8 cellular contexts compared by ENCODE assay signal in the genomic region with DNA sequence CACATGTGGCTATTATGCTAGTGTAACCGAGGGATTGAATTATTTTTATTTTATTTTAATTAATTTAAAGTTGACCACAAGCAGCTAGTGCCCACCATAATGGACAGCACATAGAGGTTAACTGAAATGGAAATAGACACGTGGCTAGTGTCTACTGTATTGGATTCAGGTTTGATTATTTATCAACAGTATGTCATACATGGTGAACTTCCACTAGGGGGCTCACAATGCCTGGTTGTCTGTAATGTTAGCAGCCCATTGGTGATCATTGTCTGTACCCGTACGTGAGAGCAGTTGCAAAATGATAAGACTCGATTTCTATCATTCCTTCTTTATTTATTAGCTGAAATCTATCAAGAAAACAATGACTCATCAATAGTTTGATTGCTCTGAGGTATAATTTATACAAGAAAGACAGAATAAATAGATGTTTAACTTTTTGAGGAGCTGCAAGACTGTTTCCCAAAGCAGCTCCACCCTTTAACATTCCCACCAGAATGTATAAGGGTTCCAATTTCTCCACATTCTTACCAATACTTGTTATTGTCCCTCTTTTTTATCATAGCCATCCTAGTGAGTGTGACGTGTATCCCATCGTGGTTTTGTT.
DNase-seq lines count a peak whose midpoint lies in the region; FAIRE-seq and TF ChIP-seq lines count a peak whose summit lies in the region.

No MANE protein-coding gene starts in this region.

- peak; percentile 93 for FAIRE-seq in H54 (lab: Jason Lieb, UNC)
- peak; percentile 62 for FAIRE-seq in astrocyte (lab: Jason Lieb, UNC)
- no peak for FAIRE-seq in small intestine (lab: Jason Lieb, UNC)

- H3K27ac Mint-ChIP-seq in astrocyte (ENCODE audit: unreplicated experiment) = no peak overlapping the region

- no peaks in the 10 kb centered on the region for H4K20me1 ChIP-seq in astrocyte (ENCODE audit: insufficient read depth, low read length)

- peak; percentile 0 to 24 for DNase-seq in activated CD4-positive, alpha-beta T cell treated with anti-CD3 and anti-CD28 coated beads for 24 hours (ENCODE audit: low read depth in 2 of 2)
- no peak for DNase-seq in activated CD4-positive, alpha-beta T cell treated with anti-CD3 and anti-CD28 coated beads for 1 hour
- DNase-seq in H54 (ENCODE audit: insufficient read length, low spot score) = peak; percentile 37
- DNase-seq in M059J (ENCODE audit: low read depth) = peak; percentile 69
- peak; percentile 6 for DNase-seq in SIG-M5 (lab: John Stamatoyannopoulos, UW)
- DNase-seq in astrocyte (ENCODE audit: low read depth) = peak; percentile 52
- peak; percentile 79 for DNase-seq in hepatic stellate cell (ENCODE audit: low spot score)
- peak; percentile 76 for DNase-seq in small intestine

- H3K36me3 Mint-ChIP-seq in astrocyte (ENCODE audit: low read depth, unreplicated experiment) = no peaks in the 10 kb centered on the region

- peak overlapping the region; percentile 24 for H3K4me2 ChIP-seq in astrocyte (ENCODE audit: low read length)

- TF ChIP-seq POLR2A in H54 (IDR thresholded peaks at IDR 0.05; ENCODE audit: low read depth, low read length) = no peak

- H3K27me3 Mint-ChIP-seq in astrocyte (ENCODE audit: low read depth, unreplicated experiment) = peaks cover 10% of the 10 kb centered on the region

- TF ChIP-seq CTCF in astrocyte (IDR thresholded peaks at IDR 0.05; ENCODE audit: insufficient read depth, low read depth, low read length) = peak; percentile 94

- H3K27me3 ChIP-seq in astrocyte (ENCODE audit: insufficient read depth, low read length) (peaks cover 4% of the 10 kb centered on the region), small intestine (ENCODE audit: control insufficient read depth in 2 of 2, insufficient read depth in 2 of 2, low read length in 2 of 2) (no peaks in the 10 kb centered on the region)

- no peak overlapping the region for H3K4me3 Mint-ChIP-seq in astrocyte (ENCODE audit: unreplicated experiment)

- H3K4me1 ChIP-seq in astrocyte (ENCODE audit: insufficient read depth, low read length) (peaks cover 5% of the 10 kb centered on the region), small intestine (ENCODE audit: control insufficient read depth in 2 of 2, insufficient read depth in 1 of 2, low read depth in 1 of 2, low read length in 1 of 2) (no peaks in the 10 kb centered on the region)

- peaks cover 7% of the 10 kb centered on the region for H3K4me1 Mint-ChIP-seq in astrocyte (ENCODE audit: low read depth, unreplicated experiment)

- H3K9me3 ChIP-seq in astrocyte (ENCODE audit: insufficient read depth, low read depth, low read length) (no peaks in the 10 kb centered on the region), small intestine (ENCODE audit: control insufficient read depth, low read depth) (no peaks in the 10 kb centered on the region)

- H3K9ac ChIP-seq in astrocyte (ENCODE audit: low read length) = no peak overlapping the region

- 5 to 16% (median 10%) methylated on average over 7 of the region's 7 CpGs for WGBS in small intestine, 3 donors

- H2AFZ ChIP-seq in astrocyte (ENCODE audit: low read depth, low read length) = no peak overlapping the region

- H3K27ac ChIP-seq in astrocyte (ENCODE audit: low read depth, low read length) (no peak overlapping the region), small intestine (ENCODE audit: low read depth in 1 of 2, low read length in 1 of 2) (no peak overlapping the region)

- peaks cover 2% of the 10 kb centered on the region for H3K9me3 Mint-ChIP-seq in astrocyte (ENCODE audit: unreplicated experiment)

- H3K79me2 ChIP-seq in astrocyte (ENCODE audit: insufficient read depth, low read length) = no peaks in the 10 kb centered on the region

- H3K4me3 ChIP-seq in astrocyte (ENCODE audit: insufficient read depth, low read depth, low read length) = no peak overlapping the region
- no peak overlapping the region for H3K4me3 ChIP-seq in small intestine (ENCODE audit: low read depth in 1 of 2, low read length in 2 of 2)

- no peaks in the 10 kb centered on the region for H3K36me3 ChIP-seq in astrocyte (ENCODE audit: insufficient read depth, low read length)
- H3K36me3 ChIP-seq in small intestine (ENCODE audit: control insufficient read depth in 2 of 2, insufficient read depth in 2 of 2, low read length in 2 of 2) = no peaks in the 10 kb centered on the region
